In the genomic region with DNA sequence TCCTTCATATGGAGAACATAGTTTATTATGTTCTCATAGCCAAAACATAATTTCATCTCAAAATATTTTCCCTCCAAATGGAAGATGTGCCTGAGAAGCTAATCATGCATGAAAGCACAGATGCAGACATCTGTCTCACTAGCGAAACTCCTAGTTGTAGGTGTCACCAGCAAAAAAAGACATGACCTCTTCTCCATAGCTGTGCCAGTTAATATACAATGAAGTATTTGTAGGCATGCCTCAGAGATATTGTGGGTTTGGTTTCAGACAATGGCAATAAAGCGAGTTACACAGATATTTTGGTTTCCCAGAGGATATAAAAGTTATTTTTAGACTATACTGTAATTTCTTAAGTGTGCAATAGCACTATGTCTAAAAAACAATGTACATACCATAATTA, we compare ENCODE assay signal across 17 cellular contexts.
"Had no signal": no experiment of that assay in that cellular context is flagged by ENCODE, and none has a peak within 500 bp of the region (broad histone marks: within the 10 kb centered on the region; RNA-seq: fewer than 3 reads in every experiment).

No MANE protein-coding gene starts in this region.

- DNase-seq: KBM-7, MV-4-11, NCI-H1048, NCI-H1105, NCI-H1417, NCI-H1436 treated with DMSO at 0.1 percent for 48 hours, NCI-H187, NCI-H2029, NCI-H2081 treated with DMSO at 0.1 percent for 48 hours, NCI-H2227 treated with DMSO at 0.1 percent for 48 hours, NCI-H524 treated with DMSO at 0.1 percent for 48 hours, NCI-H69, NCI-H774, RPMI8226, SHP77, SK-N-SH, SW 1271 had no signal

- H3K9me3 ChIP-seq: SK-N-SH had no signal
